In the genomic region with DNA sequence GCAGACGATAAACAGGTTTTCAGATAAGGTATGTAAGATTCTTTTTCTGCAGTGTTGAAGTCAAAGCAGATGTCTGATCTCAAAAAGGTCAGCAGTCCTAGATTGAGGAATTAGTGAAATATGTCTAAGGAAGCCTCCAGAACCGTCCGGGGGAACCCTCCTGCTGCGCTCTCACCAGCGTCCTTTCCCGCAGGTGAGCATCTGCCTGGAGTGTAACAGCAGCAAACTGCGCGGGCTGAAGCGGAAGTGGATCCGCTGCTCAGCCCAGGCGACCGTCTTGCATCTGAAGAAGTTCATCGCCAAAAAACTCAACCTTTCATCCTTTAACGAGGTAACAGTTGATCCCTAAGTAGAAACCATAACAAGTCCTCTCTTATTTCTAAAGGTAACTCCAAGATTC, we compare ENCODE assay signal across 19 cellular contexts.
"Had no signal": no experiment of that assay in that cellular context is flagged by ENCODE, and none has a peak within 500 bp of the region (broad histone marks: within the 10 kb centered on the region; RNA-seq: fewer than 3 reads in every experiment).

No MANE protein-coding gene starts in this region.

- H3K27ac Mint-ChIP-seq: activated B cell treated with CpG ODN at 0.5 μM for 24 hours; activated CD8-positive, alpha-beta memory T cell treated with anti-CD3 and anti-CD28 coated beads, Interleukin-2, amount 10 ng/mL, durations not matched to agents 7 days and 5 days; activated naive CD4-positive, alpha-beta T cell treated with anti-CD3 and anti-CD28 coated beads for 36 hours; progenitor cell of endocrine pancreas; T-helper 2 cell treated with Interferon-gamma antibody and Interleukin-4, amounts not matched to agents 5 μg/mL and 100 μg/mL, for 36 hours; type B pancreatic cell had no signal

- ATAC-seq: activated CD8-positive, alpha-beta memory T cell treated with anti-CD3 and anti-CD28 coated beads, Interleukin-2, amount 10 ng/mL, durations not matched to agents 7 days and 5 days; foreskin keratinocyte had no signal

- H3K4me1 Mint-ChIP-seq: activated B cell treated with CpG ODN at 0.5 μM for 24 hours had no signal

- H3K4me1 ChIP-seq: foreskin keratinocyte, testis had no signal

- DNase-seq: activated B cell treated with CpG ODN at 0.5 μM for 24 hours; activated CD4-positive, alpha-beta memory T cell treated with anti-CD3 and anti-CD28 coated beads, Interleukin-2, amount 10 ng/mL, durations not matched to agents 7 days and 5 days; activated CD4-positive, alpha-beta T cell treated with anti-CD3 and anti-CD28 coated beads for 48 hours; activated CD8-positive, alpha-beta memory T cell treated with anti-CD3 and anti-CD28 coated beads, Interleukin-2, amount 10 ng/mL, durations not matched to agents 7 days and 5 days; activated naive CD4-positive, alpha-beta T cell treated with anti-CD3 and anti-CD28 coated beads for 36 hours; aorta; foreskin keratinocyte; mesendoderm; occipital lobe; stimulated activated CD4-positive, alpha-beta T cell treated with anti-CD3 and anti-CD28 coated beads, Interleukin-12 subunit alpha, Interleukin-12 subunit beta, amount 100 ng/mL, for 4 hours; stimulated activated CD4-positive, alpha-beta T cell treated with anti-CD3 and anti-CD28 coated beads, Interleukin-1b, Interleukin-23, amount 100 ng/mL, for 48 hours; stomach; testis had no signal

- H3K9me3 ChIP-seq: testis had no signal

- H3K27me3 Mint-ChIP-seq: activated B cell treated with CpG ODN at 0.5 μM for 24 hours; activated CD4-positive, alpha-beta memory T cell treated with anti-CD3 and anti-CD28 coated beads, Interleukin-2, amount 10 ng/mL, durations not matched to agents 7 days and 5 days; activated CD8-positive, alpha-beta memory T cell treated with anti-CD3 and anti-CD28 coated beads, Interleukin-2, amount 10 ng/mL, durations not matched to agents 7 days and 5 days; progenitor cell of endocrine pancreas; type B pancreatic cell had no signal

- H3K27me3 ChIP-seq: foreskin keratinocyte, stomach, testis had no signal

- H3K9me3 Mint-ChIP-seq: activated B cell treated with CpG ODN at 0.5 μM for 24 hours; activated naive CD4-positive, alpha-beta T cell treated with anti-CD3 and anti-CD28 coated beads for 36 hours; T-helper 2 cell treated with Interferon-gamma antibody and Interleukin-4, amounts not matched to agents 5 μg/mL and 100 μg/mL, for 36 hours; type B pancreatic cell had no signal

- H3K4me3 ChIP-seq: SK-N-MC, stomach had no signal

- H3K4me3 Mint-ChIP-seq: activated B cell treated with CpG ODN at 0.5 μM for 24 hours; activated CD4-positive, alpha-beta memory T cell treated with anti-CD3 and anti-CD28 coated beads, Interleukin-2, amount 10 ng/mL, durations not matched to agents 7 days and 5 days; activated CD8-positive, alpha-beta memory T cell treated with anti-CD3 and anti-CD28 coated beads, Interleukin-2, amount 10 ng/mL, durations not matched to agents 7 days and 5 days; activated naive CD4-positive, alpha-beta T cell treated with anti-CD3 and anti-CD28 coated beads for 36 hours; nephron; T-helper 2 cell treated with Interferon-gamma antibody and Interleukin-4, amounts not matched to agents 5 μg/mL and 100 μg/mL, for 36 hours had no signal

- H3K27ac ChIP-seq: epithelial cell of prostate, foreskin keratinocyte, SK-N-MC, stomach, testis had no signal
